In the genomic region with DNA sequence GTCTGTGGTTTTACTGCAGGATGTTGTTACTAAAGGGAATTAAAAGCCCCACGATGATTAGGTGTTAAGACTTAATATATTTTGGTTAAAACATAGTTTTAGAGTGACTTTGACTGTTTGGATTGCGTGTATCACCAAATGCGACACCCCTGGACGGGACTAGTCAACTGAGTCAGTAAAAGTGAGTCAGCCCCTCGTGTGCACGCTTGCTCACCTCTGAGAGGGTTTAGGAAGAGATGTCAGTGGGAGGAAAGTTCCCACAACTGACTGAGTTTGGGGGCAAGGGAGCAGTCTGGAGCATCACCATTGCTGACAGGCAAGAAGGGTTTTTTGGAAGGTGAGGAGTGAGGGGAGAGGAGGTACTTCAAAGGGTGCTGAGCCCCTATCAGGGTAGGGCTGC, we compare ENCODE assay signal across 13 cellular contexts. TPM values are rescaled to one million over a fixed set of nuclear protein-coding genes. Genes with fewer than 3 reads are reported as not detected.
"Had no signal": no experiment of that assay in that cellular context is flagged by ENCODE, and none has a peak within 500 bp of the region (broad histone marks: within the 10 kb centered on the region; RNA-seq: fewer than 3 reads in every experiment).

No MANE protein-coding gene starts in this region.

- DNase-seq: activated CD4-positive, alpha-beta T cell treated with anti-CD3 and anti-CD28 coated beads, Interleukin-2, amount 50 U/mL, for 1 hour; activated CD4-positive, CD25-positive, alpha-beta regulatory T cell; activated T-cell treated with anti-CD3 and anti-CD28 coated beads, Interleukin-2, amount 50 U/mL, for 1 hour; hippocampal formation; lower lobe of right lung; naive thymus-derived CD4-positive, alpha-beta T cell; T-helper 2 cell; transverse colon had no signal

- H3K9me3 Mint-ChIP-seq: stimulated activated effector memory CD8-positive, alpha-beta T cell treated with anti-CD3 and anti-CD28 coated beads, Interleukin-12 subunit alpha, Interleukin-12 subunit beta, amount 100 ng/mL, for 72 hours had no signal

- H3K36me3 Mint-ChIP-seq: activated naive CD8-positive, alpha-beta T cell; stimulated activated effector memory CD8-positive, alpha-beta T cell treated with anti-CD3 and anti-CD28 coated beads, Interleukin-12 subunit alpha, Interleukin-12 subunit beta, amount 100 ng/mL, for 72 hours had no signal

- ATAC-seq: lower lobe of right lung; naive thymus-derived CD4-positive, alpha-beta T cell; stimulated activated effector memory CD8-positive, alpha-beta T cell treated with anti-CD3 and anti-CD28 coated beads, Interleukin-12 subunit alpha, Interleukin-12 subunit beta, amount 100 ng/mL, for 72 hours had no signal

- H3K4me3 ChIP-seq: lower lobe of right lung, skin epidermis, transverse colon had no signal

- H3K9me3 ChIP-seq: lower lobe of right lung, neutrophil, transverse colon had no signal

- H3K27ac Mint-ChIP-seq: activated naive CD8-positive, alpha-beta T cell; naive thymus-derived CD4-positive, alpha-beta T cell; stimulated activated effector memory CD8-positive, alpha-beta T cell treated with anti-CD3 and anti-CD28 coated beads, Interleukin-12 subunit alpha, Interleukin-12 subunit beta, amount 100 ng/mL, for 72 hours had no signal

- H3K36me3 ChIP-seq: lower lobe of right lung, neutrophil, transverse colon had no signal

- H3K4me1 ChIP-seq: lower lobe of right lung, transverse colon had no signal

- H3K4me3 Mint-ChIP-seq: activated naive CD8-positive, alpha-beta T cell; naive thymus-derived CD4-positive, alpha-beta T cell; stimulated activated effector memory CD8-positive, alpha-beta T cell treated with anti-CD3 and anti-CD28 coated beads, Interleukin-12 subunit alpha, Interleukin-12 subunit beta, amount 100 ng/mL, for 72 hours had no signal

- H3K27ac ChIP-seq: lower lobe of right lung, neutrophil, skin epidermis, transverse colon had no signal

- H3K4me1 Mint-ChIP-seq: naive thymus-derived CD4-positive, alpha-beta T cell; stimulated activated effector memory CD8-positive, alpha-beta T cell treated with anti-CD3 and anti-CD28 coated beads, Interleukin-12 subunit alpha, Interleukin-12 subunit beta, amount 100 ng/mL, for 72 hours had no signal

RNA-seq across cellular contexts. Expression of a gene that starts 14.4 kb away (rescaled TPM):
- total RNA-seq: mononuclear cell; naive thymus-derived CD4-positive, alpha-beta T cell; transverse colon had no signal
- polyA plus RNA-seq: naive thymus-derived CD4-positive, alpha-beta T cell had no signal
